In genomic region chr3:119230071-119230470, GRCh38 we compare ENCODE assay signal across 21 cellular contexts.
"Had no signal": no experiment of that assay in that cellular context is flagged by ENCODE, and none has a peak within 500 bp of the region (broad histone marks: within the 10 kb centered on the region; RNA-seq: fewer than 3 reads in every experiment).

No MANE protein-coding gene starts in this region.

- H3K27me3 Mint-ChIP-seq: activated CD8-positive, alpha-beta T cell treated with anti-CD3 and anti-CD28 coated beads for 36 hours; activated naive CD4-positive, alpha-beta T cell treated with anti-CD3 and anti-CD28 coated beads, Interleukin-2, amount 50 U/mL, for 24 hours; activated T-cell treated with anti-CD3 and anti-CD28 coated beads, Interleukin-2, amount 50 U/mL, for 24 hours; brain had no signal

- H3K4me1 Mint-ChIP-seq: brain had no signal

- H3K9me3 Mint-ChIP-seq: activated CD8-positive, alpha-beta T cell treated with anti-CD3 and anti-CD28 coated beads for 36 hours; activated naive CD4-positive, alpha-beta T cell treated with anti-CD3 and anti-CD28 coated beads, Interleukin-2, amount 50 U/mL, for 24 hours; activated T-cell treated with anti-CD3 and anti-CD28 coated beads, Interleukin-2, amount 50 U/mL, for 24 hours; activated T-helper 1 cell treated with anti-CD3 and anti-CD28 coated beads, Interleukin-12 subunit alpha, Interleukin-12 subunit beta, Interleukin-2, Interleukin-4 antibody, amounts not matched to agents 30 ng/mL and 10 ng/mL and 1 ng/mL, durations not matched to agents 14 hours and 24 hours and 36 hours; brain had no signal

- DNase-seq: activated CD4-positive, CD25-positive, alpha-beta regulatory T cell; activated CD8-positive, alpha-beta T cell treated with anti-CD3 and anti-CD28 coated beads for 36 hours; activated effector memory CD4-positive, alpha-beta T cell treated with Interleukin-2 at 50 U/mL for 16 hours; activated naive CD4-positive, alpha-beta T cell; activated T-cell treated with anti-CD3 and anti-CD28 coated beads, Interleukin-2, amount 50 U/mL, for 24 hours; amygdala; NCI-H1092; NCI-H1417; NCI-H1694; NCI-H2029; NCI-H2107; NCI-H2171 treated with DMSO at 0.1 percent for 48 hours; NCI-H226; NCI-H510A; NCI-H526 treated with DMSO at 0.1 percent for 48 hours; NCI-H82; SIG-M5; T-helper 1 cell had no signal

- H3K27ac Mint-ChIP-seq: activated CD8-positive, alpha-beta T cell treated with anti-CD3 and anti-CD28 coated beads for 36 hours; activated naive CD4-positive, alpha-beta T cell treated with anti-CD3 and anti-CD28 coated beads, Interleukin-2, amount 50 U/mL, for 24 hours; activated T-cell treated with anti-CD3 and anti-CD28 coated beads, Interleukin-2, amount 50 U/mL, for 24 hours; activated T-helper 1 cell treated with anti-CD3 and anti-CD28 coated beads, Interleukin-12 subunit alpha, Interleukin-12 subunit beta, Interleukin-2, Interleukin-4 antibody, amounts not matched to agents 30 ng/mL and 10 ng/mL and 1 ng/mL, durations not matched to agents 14 hours and 24 hours and 36 hours; brain had no signal

- H3K4me3 Mint-ChIP-seq: activated CD8-positive, alpha-beta T cell treated with anti-CD3 and anti-CD28 coated beads for 36 hours; activated naive CD4-positive, alpha-beta T cell treated with anti-CD3 and anti-CD28 coated beads, Interleukin-2, amount 50 U/mL, for 24 hours; activated T-cell treated with anti-CD3 and anti-CD28 coated beads, Interleukin-2, amount 50 U/mL, for 24 hours; activated T-helper 1 cell treated with anti-CD3 and anti-CD28 coated beads, Interleukin-12 subunit alpha, Interleukin-12 subunit beta, Interleukin-2, Interleukin-4 antibody, amounts not matched to agents 30 ng/mL and 10 ng/mL and 1 ng/mL, durations not matched to agents 14 hours and 24 hours and 36 hours; brain had no signal
